Comparison of ENCODE assay signal across 8 cellular contexts in genomic region chr4:25843340-25844097, GRCh38. TPM values are rescaled to one million over a fixed set of nuclear protein-coding genes. Genes with fewer than 3 reads are reported as not detected.
A peak's percentile ranks its signal among the peaks of the same experiment; 100 is the strongest.
DNase-seq lines count a peak whose midpoint lies in the region; ATAC-seq, FAIRE-seq and TF ChIP-seq lines count a peak whose summit lies in the region.

No MANE protein-coding gene starts in this region.

- H3K27me3 Mint-ChIP-seq in brain (no peaks in the 10 kb centered on the region), natural killer cell (ENCODE audit: low read depth in 2 of 2) (no peaks in the 10 kb centered on the region), progenitor cell of endocrine pancreas (no peaks in the 10 kb centered on the region)

- TF ChIP-seq CTCF in brain (conservative IDR thresholded peaks at IDR 0.05) (no peak), natural killer cell (IDR thresholded peaks at IDR 0.05) (no peak), progenitor cell of endocrine pancreas (IDR thresholded peaks at IDR 0.05; ENCODE audit: unreplicated experiment) (no peak)

- H3K27ac Mint-ChIP-seq in brain (peak overlapping the region in 3 of 5 experiments; percentile 19 to 85 (median 54)), natural killer cell (peak overlapping the region; percentile 67 to 78), progenitor cell of endocrine pancreas (no peak overlapping the region)

- H3K4me3 Mint-ChIP-seq in brain = peak overlapping the region in 1 of 5 experiments; percentile 28
- H3K4me3 Mint-ChIP-seq in natural killer cell = peak overlapping the region; percentile 80
- no peak overlapping the region for H3K4me3 Mint-ChIP-seq in progenitor cell of endocrine pancreas (ENCODE audit: low read depth)

- ATAC-seq in HG02973 (IDR thresholded peaks at IDR 0.05; ENCODE audit: unreplicated experiment) (peak; percentile 42), natural killer cell (peak; percentile 61 to 72 (median 65)), GM18873 (IDR thresholded peaks at IDR 0.05; ENCODE audit: low FRiP score, unreplicated experiment) (no peak)

- peaks cover 40% of the 10 kb centered on the region for H3K36me3 Mint-ChIP-seq in brain
- H3K36me3 Mint-ChIP-seq in natural killer cell = no peaks in the 10 kb centered on the region
- peaks cover 22% of the 10 kb centered on the region for H3K36me3 Mint-ChIP-seq in progenitor cell of endocrine pancreas (ENCODE audit: insufficient read depth)

- no peak for TF ChIP-seq POLR2A in GM12892 (IDR thresholded peaks at IDR 0.05; ENCODE audit: low read depth, low read length)

- H3K9me3 Mint-ChIP-seq in brain (peaks cover 0 to 12% (median 4%) of the 10 kb centered on the region in 5 experiments), natural killer cell (no peaks in the 10 kb centered on the region), progenitor cell of endocrine pancreas (ENCODE audit: low read depth) (peaks cover 2% of the 10 kb centered on the region)

- intact Hi-C loops in natural killer cell (cut with micrococcal nuclease) = no loop called here

- H3K4me1 Mint-ChIP-seq in brain (peaks cover 20% of the 10 kb centered on the region), natural killer cell (peaks cover 31 to 46% of the 10 kb centered on the region in 2 donors), progenitor cell of endocrine pancreas (ENCODE audit: low read depth) (no peaks in the 10 kb centered on the region)

- FAIRE-seq in GM12892 (lab: Jason Lieb, UNC) = peak; percentile 36

- no peak for DNase-seq in GM12892 (ENCODE audit: insufficient read length)
- no peak for DNase-seq in natural killer cell
- DNase-seq in progenitor cell of endocrine pancreas (ENCODE audit: low spot score, unreplicated experiment) = no peak
- DNase-seq in SKM-1 (lab: John Stamatoyannopoulos, UW; ENCODE audit: unreplicated experiment) = no peak
- no peak for DNase-seq in stimulated activated naive CD4-positive, alpha-beta T cell (lab: John Stamatoyannopoulos, UW)

RNA-seq across cellular contexts. Expression of gene SEL1L3, which starts 19.3 kb away (rescaled TPM):
- 50.1 TPM for polyA plus RNA-seq in GM12892 (2012; ENCODE audit: missing spikeins)
- 40.9 TPM for polyA plus RNA-seq in brain (ENCODE audit: insufficient read depth, low read depth, low replicate concordance)
- total RNA-seq in natural killer cell = 10 to 100 TPM; 45.4 to 61.0 (median 45.7) TPM
- 61.3 and 62.7 TPM in 2 replicates for total RNA-seq in progenitor cell of endocrine pancreas
